In genomic region chr18:50306944-50307343, GRCh38 we compare ENCODE assay signal across 8 cellular contexts. TPM values are rescaled to one million over a fixed set of nuclear protein-coding genes. Genes with fewer than 3 reads are reported as not detected.
DNase-seq lines count a peak whose midpoint lies in the region; ATAC-seq and TF ChIP-seq lines count a peak whose summit lies in the region.

No MANE protein-coding gene starts in this region.

- H3K4me3 Mint-ChIP-seq in CD14-positive monocyte: peak overlapping the region; percentile 87 to 96
- peak overlapping the region; percentile 70 to 97 (median 92) for H3K4me3 Mint-ChIP-seq in naive thymus-derived CD4-positive, alpha-beta T cell

- H3K27ac ChIP-seq in HUES64 (ENCODE audit: low read depth, low read length) (no peak overlapping the region), mammary epithelial cell (ENCODE audit: insufficient read depth, low read depth, low read length) (peak overlapping the region; percentile 79)
- peak overlapping the region; percentile 65 for H3K27ac ChIP-seq in naive thymus-derived CD4-positive, alpha-beta T cell (ENCODE audit: low read depth, low read length)

- H3K4me1 ChIP-seq in HUES64 (ENCODE audit: insufficient read depth, low read length) (peaks cover 3% of the 10 kb centered on the region; the same call in 1 of the 2 replicates), mammary epithelial cell (ENCODE audit: insufficient read depth, low read length) (peaks cover 6% of the 10 kb centered on the region)
- peaks cover 0 to 8% of the 10 kb centered on the region in 2 donors for H3K4me1 ChIP-seq in naive thymus-derived CD4-positive, alpha-beta T cell (ENCODE audit: control insufficient read depth in 2 of 2, insufficient read depth in 2 of 2, low read length in 2 of 2)

- intact Hi-C loops in CD14-positive monocyte (cut with micrococcal nuclease) (loop anchor here in 1 of 2 donors (5.0 kb wide), 1 partner anchor 40 kb away; the partner anchor contains the start of gene CFAP53), mammary epithelial cell (cut with micrococcal nuclease) (loop anchor here (5.0 kb wide), 1 partner anchor 75 kb away; no protein-coding TSS in a partner anchor)
- intact Hi-C loops in naive thymus-derived CD4-positive, alpha-beta T cell (cut with micrococcal nuclease): loop anchor here (1.0 to 5.0 kb wide), 10 partner anchors 9 to 890 kb away; partner anchors contain the start of genes CFAP53 (in 2 of the 2), CXXC1 (in 2 of the 2), MBD1 (in 2 of the 2) and ACAA2 (in 1 of the 2)

- H3K36me3 ChIP-seq in HUES64 (ENCODE audit: insufficient read depth, low read length) (no peaks in the 10 kb centered on the region), mammary epithelial cell (ENCODE audit: insufficient read depth, low read length) (no peaks in the 10 kb centered on the region)
- H3K36me3 ChIP-seq in naive thymus-derived CD4-positive, alpha-beta T cell (ENCODE audit: control insufficient read depth in 2 of 3, insufficient read depth in 3 of 3, low read length in 3 of 3): no peaks in the 10 kb centered on the region

- peaks cover 2 to 13% (median 11%) of the 10 kb centered on the region in 3 donors for H3K27me3 Mint-ChIP-seq in CD14-positive monocyte (ENCODE audit: low read depth in 3 of 3)
- peaks cover under 1 to 43% (median 24%) of the 10 kb centered on the region in 5 donors for H3K27me3 Mint-ChIP-seq in naive thymus-derived CD4-positive, alpha-beta T cell

- H2AFZ ChIP-seq in mammary epithelial cell (ENCODE audit: low read depth, low read length): peak overlapping the region; percentile 66

- peak overlapping the region; percentile 73 for H3K4me2 ChIP-seq in mammary epithelial cell (ENCODE audit: insufficient read depth, low read depth, low read length)

- H3K9ac ChIP-seq in HUES64 (ENCODE audit: low read depth, low read length) (no peak overlapping the region), mammary epithelial cell (ENCODE audit: insufficient read depth, low read length) (no peak overlapping the region)

- TF ChIP-seq CTCF in CD14-positive monocyte (IDR thresholded peaks at IDR 0.05) (no peak), mammary epithelial cell (conservative IDR thresholded peaks at IDR 0.05 in 1 of 2, IDR thresholded peaks at IDR 0.05 in 1 of 2; ENCODE audit: extremely low read depth in 1 of 2, insufficient read depth in 1 of 2, low read depth in 1 of 2, low read length in 2 of 2) (no peak)

- H3K79me2 ChIP-seq in mammary epithelial cell (ENCODE audit: insufficient read depth, low read length): no peaks in the 10 kb centered on the region

- no peak for DNase-seq in CD14-positive monocyte (ENCODE audit: low spot score)
- no peak for DNase-seq in mammary epithelial cell
- DNase-seq in naive thymus-derived CD4-positive, alpha-beta T cell: no peak
- no peak for DNase-seq in NCI-H146 treated with DMSO at 0.1 percent for 48 hours (lab: John Stamatoyannopoulos, UW; ENCODE audit: unreplicated experiment)
- DNase-seq in stimulated activated CD4-positive, alpha-beta T cell treated with anti-CD3 and anti-CD28 coated beads, Interleukin-4, amount 100 ng/mL, for 4 hours: no peak

- H3K9me3 ChIP-seq in HUES64 (ENCODE audit: insufficient read depth, low read depth, low read length): peaks cover 10% of the 10 kb centered on the region; the same call in 1 of the 2 replicates
- H3K9me3 ChIP-seq in mammary epithelial cell (replicated peaks; ENCODE audit: insufficient read depth, low read length): no peaks in the 10 kb centered on the region
- H3K9me3 ChIP-seq in naive thymus-derived CD4-positive, alpha-beta T cell (ENCODE audit: control insufficient read depth in 2 of 3, low read length in 3 of 3): no peaks in the 10 kb centered on the region

- no peak for ATAC-seq in naive thymus-derived CD4-positive, alpha-beta T cell
- ATAC-seq in GM21526 (IDR thresholded peaks at IDR 0.05; ENCODE audit: low FRiP score, unreplicated experiment) (no peak), HG02973 (IDR thresholded peaks at IDR 0.05; ENCODE audit: unreplicated experiment) (no peak)

- dilution Hi-C loops in mammary epithelial cell (cut with HindIII; ENCODE audit: low sequenced_read_pairs): no loop called here

- H3K9me3 Mint-ChIP-seq in CD14-positive monocyte: peaks cover 0 to 13% (median 11%) of the 10 kb centered on the region in 7 donors
- H3K9me3 Mint-ChIP-seq in naive thymus-derived CD4-positive, alpha-beta T cell: peaks cover 0 to 11% (median 0%) of the 10 kb centered on the region in 11 donors

- H3K27me3 ChIP-seq in HUES64 (ENCODE audit: insufficient read depth, low read length) (peaks cover 25% of the 10 kb centered on the region), mammary epithelial cell (ENCODE audit: insufficient read depth, low read length) (no peaks in the 10 kb centered on the region)
- peaks cover 0 to 3% of the 10 kb centered on the region in 2 donors for H3K27me3 ChIP-seq in naive thymus-derived CD4-positive, alpha-beta T cell (ENCODE audit: control insufficient read depth in 2 of 2, insufficient read depth in 2 of 2, low read length in 2 of 2)

- WGBS in HUES64: 89% methylated on average over 8 of the region's 8 CpGs
- WGBS in mammary epithelial cell (ENCODE audit: low coverage, missing lambda C conversion rate): 50% methylated on average over 8 of the region's 8 CpGs

- POLR2A ChIA-PET in naive thymus-derived CD4-positive, alpha-beta T cell (lab: Charles Lee): interaction anchor here (1.3 to 3.6 kb wide), 3 partner anchors 18 to 41 kb away, joined by 4 to 19 read pairs (median 9); partner anchors contain the start of genes CFAP53 and MBD1

- peak overlapping the region; percentile 77 for H3K4me3 ChIP-seq in HUES64 (ENCODE audit: low read length)
- peak overlapping the region in 1 of 3 experiments; percentile 37 for H3K4me3 ChIP-seq in mammary epithelial cell (replicated peaks in 1 of 3; ENCODE audit: insufficient read depth in 1 of 3, low read depth in 2 of 3, low read length in 3 of 3)
- H3K4me3 ChIP-seq in naive thymus-derived CD4-positive, alpha-beta T cell (ENCODE audit: low read length): peak overlapping the region; percentile 45

- H3K4me1 Mint-ChIP-seq in CD14-positive monocyte: peaks cover 30% of the 10 kb centered on the region
- peaks cover 0 to 20% (median 16%) of the 10 kb centered on the region in 7 donors for H3K4me1 Mint-ChIP-seq in naive thymus-derived CD4-positive, alpha-beta T cell

- peak overlapping the region; percentile 97 to 100 (median 100) for H3K27ac Mint-ChIP-seq in CD14-positive monocyte
- peak overlapping the region in 8 of 9 donors; percentile 5 to 93 (median 77) for H3K27ac Mint-ChIP-seq in naive thymus-derived CD4-positive, alpha-beta T cell

- in situ Hi-C loops in mammary epithelial cell (cut with MboI; ENCODE audit: low sequenced_read_pairs in 2 of 2): no loop called here

- no peaks in the 10 kb centered on the region for H4K20me1 ChIP-seq in mammary epithelial cell (ENCODE audit: insufficient read depth, low read length)

- BruUV-seq in mammary epithelial cell (replicated peaks; lab: Mats Ljungman, UMichigan): no TSS peak

- peaks cover 0 to 4% of the 10 kb centered on the region in 2 donors for H3K36me3 Mint-ChIP-seq in CD14-positive monocyte
- peaks cover 0 to 10% (median 0%) of the 10 kb centered on the region in 5 donors for H3K36me3 Mint-ChIP-seq in naive thymus-derived CD4-positive, alpha-beta T cell

- CTCF ChIA-PET in mammary epithelial cell (lab: Charles Lee; ENCODE audit: low non-redundant PET): no interaction called here
- CTCF ChIA-PET in naive thymus-derived CD4-positive, alpha-beta T cell (lab: Charles Lee): no interaction called here

RNA-seq across cellular contexts. Expression of gene CXXC1, which starts 19.5 kb away (rescaled TPM):
- 10 to 100 TPM; 30.9 to 33.4 TPM for polyA plus RNA-seq in CD14-positive monocyte
- polyA plus RNA-seq in HUES64 (2013, experiment 1 of 2): 58.0 TPM
- 49.4 TPM for polyA plus RNA-seq in HUES64 (2013, experiment 2 of 2)
- 10 to 100 TPM; 27.7 to 78.2 TPM for total RNA-seq in mammary epithelial cell
- 67.3 TPM for polyA plus RNA-seq in mammary epithelial cell
- polyA minus RNA-seq in mammary epithelial cell: 25.7 TPM
- 100 to 1,000 TPM; 141 to 197 (median 155) TPM for total RNA-seq in naive thymus-derived CD4-positive, alpha-beta T cell
- polyA plus RNA-seq in naive thymus-derived CD4-positive, alpha-beta T cell: 100 to 1,000 TPM in 1 of 2 donors, 10 to 100 TPM in 1; 78.3 to 111 TPM

RNA-seq across cellular contexts. Expression of gene MBD1, which starts 25.6 kb away (rescaled TPM):
- polyA plus RNA-seq in CD14-positive monocyte (10 to 100 TPM; 13.2 to 17.4 TPM), mammary epithelial cell (83.4 TPM)
- polyA plus RNA-seq in HUES64 (2013, experiment 1 of 2): 27.5 TPM
- polyA plus RNA-seq in HUES64 (2013, experiment 2 of 2): 28.0 TPM
- total RNA-seq in mammary epithelial cell: 100 to 1,000 TPM; 102 to 196 TPM
- 81.4 TPM for polyA minus RNA-seq in mammary epithelial cell
- 100 to 1,000 TPM in 4 of 5 experiments, 10 to 100 TPM in 1; 97.5 to 158 (median 118) TPM for total RNA-seq in naive thymus-derived CD4-positive, alpha-beta T cell
- polyA plus RNA-seq in naive thymus-derived CD4-positive, alpha-beta T cell: 10 to 100 TPM; 26.1 to 46.1 TPM

RNA-seq across cellular contexts. Expression of gene CFAP53, which starts 40.6 kb away (rescaled TPM):
- polyA plus RNA-seq in CD14-positive monocyte (under 1 TPM in 1 of 2 donors, not detected in 1; 0.14 TPM), mammary epithelial cell (0.29 TPM)
- 0.15 TPM for polyA plus RNA-seq in HUES64 (2013, experiment 1 of 2)
- 0.44 TPM for polyA plus RNA-seq in HUES64 (2013, experiment 2 of 2)
- 1 to 10 TPM in 1 of 2 donors, under 1 TPM in 1; 0.67 to 1.7 TPM for total RNA-seq in mammary epithelial cell
- polyA minus RNA-seq in mammary epithelial cell: not detected
- 1 to 10 TPM in 1 of 5 experiments, under 1 TPM in 4; 0.19 to 1.8 (median 0.64) TPM for total RNA-seq in naive thymus-derived CD4-positive, alpha-beta T cell
- under 1 TPM in 1 of 2 donors, not detected in 1; 0.09 TPM for polyA plus RNA-seq in naive thymus-derived CD4-positive, alpha-beta T cell
